ENCODE assay signal across 17 cellular contexts in genomic region chr14:95326987-95327386, GRCh38. TPM values are rescaled to one million over a fixed set of nuclear protein-coding genes. Genes with fewer than 3 reads are reported as not detected.
DNase-seq lines count a peak whose midpoint lies in the region; ATAC-seq and TF ChIP-seq lines count a peak whose summit lies in the region.
"Had no signal": no experiment of that assay in that cellular context is flagged by ENCODE, and none has a peak within 500 bp of the region (broad histone marks: within the 10 kb centered on the region; RNA-seq: fewer than 3 reads in every experiment).

No MANE protein-coding gene starts in this region.

- TF ChIP-seq CTCF in SU-DHL-6 (IDR thresholded peaks at IDR 0.05; ENCODE audit: insufficient read depth, low read length, poor library complexity, severe bottlenecking): no peak
- no peak for TF ChIP-seq CTCF in heart right ventricle (IDR thresholded peaks at IDR 0.05)

- no peaks in the 10 kb centered on the region for H3K79me2 ChIP-seq in SU-DHL-6 (ENCODE audit: insufficient read depth, low read length)

- H3K36me3 ChIP-seq in BLaER1 (no peaks in the 10 kb centered on the region), SU-DHL-6 (ENCODE audit: low read length) (no peaks in the 10 kb centered on the region), heart right ventricle (no peaks in the 10 kb centered on the region)
- H3K36me3 ChIP-seq: upper lobe of left lung had no signal

- H3K9me3 ChIP-seq in BLaER1 (peaks cover 11% of the 10 kb centered on the region), SU-DHL-6 (ENCODE audit: insufficient read depth, low read length) (no peaks in the 10 kb centered on the region), heart right ventricle (no peaks in the 10 kb centered on the region)
- H3K9me3 ChIP-seq: upper lobe of left lung had no signal

- no peaks in the 10 kb centered on the region for H3K36me3 Mint-ChIP-seq in activated T-helper 2 cell treated with anti-CD3 and anti-CD28 coated beads, Interferon-gamma antibody, Interleukin-2, Interleukin-4, amounts not matched to agents 10 μg/mL and 5 μg/mL and 100 μg/mL, durations not matched to agents 14 hours and 24 hours and 36 hours (ENCODE audit: low read depth)
- H3K36me3 Mint-ChIP-seq: activated naive CD8-positive, alpha-beta T cell treated with anti-CD3 and anti-CD28 coated beads for 36 hours had no signal

- ATAC-seq in GM19324 (IDR thresholded peaks at IDR 0.05; ENCODE audit: low FRiP score, unreplicated experiment) (peak; percentile 51), HG03095 (IDR thresholded peaks at IDR 0.05; ENCODE audit: unreplicated experiment) (peak; percentile 36), heart right ventricle (no peak)

- peaks cover 41% of the 10 kb centered on the region for H3K27me3 Mint-ChIP-seq in activated T-helper 2 cell treated with anti-CD3 and anti-CD28 coated beads, Interferon-gamma antibody, Interleukin-2, Interleukin-4, amounts not matched to agents 10 μg/mL and 5 μg/mL and 100 μg/mL, durations not matched to agents 14 hours and 24 hours and 36 hours (ENCODE audit: low read depth)

- H3K27ac Mint-ChIP-seq in activated T-helper 2 cell treated with anti-CD3 and anti-CD28 coated beads, Interferon-gamma antibody, Interleukin-2, Interleukin-4, amounts not matched to agents 10 μg/mL and 5 μg/mL and 100 μg/mL, durations not matched to agents 14 hours and 24 hours and 36 hours: no peak overlapping the region
- H3K27ac Mint-ChIP-seq: endodermal cell had no signal

- no peak overlapping the region for H3K4me3 ChIP-seq in BLaER1
- no peak overlapping the region for H3K4me3 ChIP-seq in SU-DHL-6 (ENCODE audit: insufficient read depth, low read length, poor library complexity, severe bottlenecking)
- H3K4me3 ChIP-seq in heart right ventricle: no peak overlapping the region
- H3K4me3 ChIP-seq: upper lobe of left lung had no signal

- WGBS in heart right ventricle, 2 donors: 89 to 94% methylated on average over 3 of the region's 3 CpGs

- no peak overlapping the region for H3K9ac ChIP-seq in BLaER1
- no peak overlapping the region for H3K9ac ChIP-seq in SU-DHL-6 (ENCODE audit: low read length)

- no peak overlapping the region for H2AFZ ChIP-seq in SU-DHL-6 (ENCODE audit: low read depth, low read length, severe bottlenecking)

- no peaks in the 10 kb centered on the region for H3K9me3 Mint-ChIP-seq in activated T-helper 2 cell treated with anti-CD3 and anti-CD28 coated beads, Interferon-gamma antibody, Interleukin-2, Interleukin-4, amounts not matched to agents 10 μg/mL and 5 μg/mL and 100 μg/mL, durations not matched to agents 14 hours and 24 hours and 36 hours
- H3K9me3 Mint-ChIP-seq: activated naive CD8-positive, alpha-beta T cell treated with anti-CD3 and anti-CD28 coated beads for 36 hours had no signal

- H3F3A ChIP-seq in SU-DHL-6 (ENCODE audit: insufficient read depth): no peaks in the 10 kb centered on the region

- H3K4me2 ChIP-seq in BLaER1: peak overlapping the region; percentile 76; the same call in 1 of the 2 replicates
- H3K4me2 ChIP-seq in SU-DHL-6 (ENCODE audit: low read depth, low read length, poor library complexity, severe bottlenecking): peak overlapping the region; percentile 9

- no peaks in the 10 kb centered on the region for H3K27me3 ChIP-seq in BLaER1
- H3K27me3 ChIP-seq in SU-DHL-6 (ENCODE audit: low read length): no peaks in the 10 kb centered on the region
- H3K27me3 ChIP-seq in heart right ventricle: peaks cover 0 to 14% (median 5%) of the 10 kb centered on the region in 7 donors
- H3K27me3 ChIP-seq: upper lobe of left lung had no signal

- no peaks in the 10 kb centered on the region for H4K20me1 ChIP-seq in BLaER1
- H4K20me1 ChIP-seq in SU-DHL-6 (ENCODE audit: low read depth, low read length): no peaks in the 10 kb centered on the region

- H3K4me1 ChIP-seq in BLaER1 (peaks cover 52% of the 10 kb centered on the region), heart right ventricle (peaks cover 0 to 14% (median 0%) of the 10 kb centered on the region in 9 donors)
- H3K4me1 ChIP-seq: upper lobe of left lung had no signal

- no peaks in the 10 kb centered on the region for H3K4me1 Mint-ChIP-seq in activated T-helper 2 cell treated with anti-CD3 and anti-CD28 coated beads, Interferon-gamma antibody, Interleukin-2, Interleukin-4, amounts not matched to agents 10 μg/mL and 5 μg/mL and 100 μg/mL, durations not matched to agents 14 hours and 24 hours and 36 hours (ENCODE audit: low read depth)
- H3K4me1 Mint-ChIP-seq: activated naive CD8-positive, alpha-beta T cell treated with anti-CD3 and anti-CD28 coated beads for 36 hours; endodermal cell had no signal

- no peak for DNase-seq in NCI-H82 treated with DMSO at 0.1 percent for 48 hours (lab: John Stamatoyannopoulos, UW; ENCODE audit: unreplicated experiment)
- no peak for DNase-seq in heart right ventricle
- DNase-seq in activated T-helper 2 cell treated with anti-CD3 and anti-CD28 coated beads, Interferon-gamma antibody, Interleukin-2, Interleukin-4, amounts not matched to agents 10 μg/mL and 5 μg/mL and 100 μg/mL, durations not matched to agents 14 hours and 24 hours and 36 hours (ENCODE audit: low spot score): no peak
- no peak for DNase-seq in inferior parietal cortex (ENCODE audit: extremely low spot score)
- DNase-seq: activated CD8-positive, alpha-beta memory T cell treated with anti-CD3 and anti-CD28 coated beads, Interleukin-2, amount 50 U/mL, for 48 hours; activated naive CD8-positive, alpha-beta T cell treated with anti-CD3 and anti-CD28 coated beads for 36 hours; endodermal cell; foreskin melanocyte; KBM-7; NCI-H187; NCI-H526; stimulated activated naive CD4-positive, alpha-beta T cell; upper lobe of left lung had no signal

- intact Hi-C loops in heart right ventricle (cut with DNase I): loop anchor here in 1 of 10 donors (10.0 kb wide), 1 partner anchor 98 kb away; no protein-coding TSS in a partner anchor
- intact Hi-C loops in activated T-helper 2 cell treated with anti-CD3 and anti-CD28 coated beads, Interferon-gamma antibody, Interleukin-2, Interleukin-4, amounts not matched to agents 10 μg/mL and 5 μg/mL and 100 μg/mL, durations not matched to agents 14 hours and 24 hours and 36 hours (cut with micrococcal nuclease): no loop called here

- H3K9me2 ChIP-seq in SU-DHL-6 (replicated peaks; ENCODE audit: insufficient read depth, low read length): no peaks in the 10 kb centered on the region

- H3K4me3 Mint-ChIP-seq in activated T-helper 2 cell treated with anti-CD3 and anti-CD28 coated beads, Interferon-gamma antibody, Interleukin-2, Interleukin-4, amounts not matched to agents 10 μg/mL and 5 μg/mL and 100 μg/mL, durations not matched to agents 14 hours and 24 hours and 36 hours (ENCODE audit: low read depth): no peak overlapping the region
- H3K4me3 Mint-ChIP-seq: activated naive CD8-positive, alpha-beta T cell treated with anti-CD3 and anti-CD28 coated beads for 36 hours; endodermal cell had no signal

- no peak overlapping the region for H3K27ac ChIP-seq in BLaER1
- no peak overlapping the region for H3K27ac ChIP-seq in SU-DHL-6 (ENCODE audit: low read depth, low read length)
- no peak overlapping the region for H3K27ac ChIP-seq in heart right ventricle
- H3K27ac ChIP-seq: upper lobe of left lung had no signal

RNA-seq across cellular contexts. Expression of gene CLMN, which starts 7.3 kb away (rescaled TPM):
- total RNA-seq in heart right ventricle: 10 to 100 TPM in 2 of 10 donors, 1 to 10 TPM in 8; 3.7 to 14.5 (median 5.9) TPM
- polyA plus RNA-seq in heart right ventricle: 1 to 10 TPM; 2.6 to 6.1 TPM
- total RNA-seq in activated T-helper 2 cell treated with anti-CD3 and anti-CD28 coated beads, Interferon-gamma antibody, Interleukin-2, Interleukin-4, amounts not matched to agents 10 μg/mL and 5 μg/mL and 100 μg/mL, durations not matched to agents 14 hours and 24 hours and 36 hours: 0.51 and 1.3 TPM in 2 replicates

Comparison
In these comparisons a context has a peak if more than half of its experiments do, and no peak if none do; other contexts are left out.
1. ATAC-seq: peak in GM19324 (single experiment) and HG03095 (single experiment); none in heart right ventricle (0 of 8).